ENCODE assay signal across 25 cellular contexts in genomic region chr17:79169366-79169765, GRCh38.
"Had no signal": no experiment of that assay in that cellular context is flagged by ENCODE, and none has a peak within 500 bp of the region (broad histone marks: within the 10 kb centered on the region; RNA-seq: fewer than 3 reads in every experiment).

No MANE protein-coding gene starts in this region.

- DNase-seq: colonic mucosa; cortex of kidney; dermis blood vessel endothelial cell; effector CD4-positive, alpha-beta T cell; effector CD8-positive, alpha-beta T cell; effector memory CD4-positive, alpha-beta T cell; effector memory CD8-positive, alpha-beta T cell; endodermal cell; erythroblast; esophagus squamous epithelium; foreskin fibroblast; foreskin keratinocyte; foreskin melanocyte; gastrocnemius medialis; glutamatergic neuron; head of caudate nucleus; heart left ventricle; heart right ventricle had no signal

- H3K27ac Mint-ChIP-seq: dendritic cell treated with granulocyte-macrophage colony-stimulating factor and Interleukin-4, amounts not matched to agents 40 ng/mL and 50 ng/mL, for 4 days; effector memory CD8-positive, alpha-beta T cell; endodermal cell had no signal

- H3K4me1 Mint-ChIP-seq: endodermal cell had no signal

- ATAC-seq: effector memory CD8-positive, alpha-beta T cell; esophagus mucosa; foreskin keratinocyte; gastrocnemius medialis; gastroesophageal sphincter; heart left ventricle; heart right ventricle had no signal

- H3K36me3 ChIP-seq: colonic mucosa, esophagus muscularis mucosa, esophagus squamous epithelium, gastrocnemius medialis, gastroesophageal sphincter, heart left ventricle, heart right ventricle had no signal

- H3K4me3 Mint-ChIP-seq: dendritic cell treated with granulocyte-macrophage colony-stimulating factor and Interleukin-4, amounts not matched to agents 40 ng/mL and 50 ng/mL, for 4 days; effector memory CD8-positive, alpha-beta T cell; endodermal cell had no signal

- H3K9me3 Mint-ChIP-seq: dendritic cell treated with granulocyte-macrophage colony-stimulating factor and Interleukin-4, amounts not matched to agents 40 ng/mL and 50 ng/mL, for 4 days; effector memory CD8-positive, alpha-beta T cell; endodermal cell had no signal

- H3K9me3 ChIP-seq: colonic mucosa, esophagus muscularis mucosa, esophagus squamous epithelium, gastrocnemius medialis, gastroesophageal sphincter, heart left ventricle, heart right ventricle had no signal

- H3K4me3 ChIP-seq: colonic mucosa, coronary artery, dorsolateral prefrontal cortex, esophagus muscularis mucosa, esophagus squamous epithelium, gastrocnemius medialis, gastroesophageal sphincter, heart left ventricle, heart right ventricle had no signal

- H3K27ac ChIP-seq: colonic mucosa, coronary artery, dorsolateral prefrontal cortex, epithelial cell of prostate, esophagus muscularis mucosa, esophagus squamous epithelium, foreskin keratinocyte, gastrocnemius medialis, gastroesophageal sphincter, heart left ventricle, heart right ventricle had no signal

- H3K4me1 ChIP-seq: colonic mucosa, esophagus muscularis mucosa, esophagus squamous epithelium, foreskin keratinocyte, gastrocnemius medialis, gastroesophageal sphincter, heart left ventricle, heart right ventricle had no signal
